ENCODE assay signal across 8 cellular contexts in the genomic region with DNA sequence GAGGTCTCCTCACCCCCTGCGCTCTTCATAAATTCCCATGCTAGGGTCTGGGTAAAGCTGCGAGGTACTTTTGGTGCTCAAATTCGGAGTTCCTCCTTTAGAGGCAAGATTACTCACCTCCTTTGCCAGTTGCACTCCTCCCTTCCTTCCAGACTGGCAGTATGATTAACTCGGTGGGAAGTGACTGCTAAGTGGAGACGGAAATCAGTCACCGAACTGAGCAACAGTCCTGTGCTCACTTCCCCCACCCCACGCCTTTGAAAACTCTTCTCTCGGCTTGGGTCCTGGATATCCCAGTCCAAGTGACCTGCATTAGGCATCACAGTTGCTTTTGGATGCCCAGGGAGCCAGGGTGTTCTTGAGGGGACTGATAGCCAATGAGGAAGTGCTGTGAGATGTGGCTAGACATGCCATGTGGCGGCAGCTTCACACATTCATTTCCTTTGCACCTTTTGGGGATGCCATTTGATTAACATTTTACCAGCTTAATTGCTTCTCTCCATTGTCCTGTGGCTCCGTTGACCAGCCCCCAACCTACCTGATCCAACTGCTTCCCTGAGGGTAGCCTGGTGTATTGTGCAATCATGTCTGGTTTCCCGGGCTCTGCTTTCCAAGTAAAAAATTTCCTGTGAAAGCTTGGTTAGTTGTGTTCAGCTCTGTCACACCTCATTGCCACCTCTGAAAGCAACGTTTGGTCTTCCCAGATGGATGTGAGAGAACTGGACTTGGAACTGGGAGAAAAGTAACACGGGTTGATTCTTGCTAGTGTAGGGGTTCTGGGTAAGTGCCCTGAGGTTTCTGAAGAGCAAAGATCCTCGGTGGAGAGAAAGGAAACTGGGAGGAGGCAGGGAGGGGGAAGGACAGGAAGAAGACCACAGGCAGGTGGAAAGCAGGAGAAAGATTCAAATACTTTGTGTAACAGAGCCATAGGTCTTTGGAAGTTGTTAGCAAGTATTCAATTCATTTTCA. TPM values are rescaled to one million over a fixed set of nuclear protein-coding genes. Genes with fewer than 3 reads are reported as not detected.
DNase-seq lines count a peak whose midpoint lies in the region; TF ChIP-seq lines count a peak whose summit lies in the region.

No MANE protein-coding gene starts in this region.

- H3K9me2 ChIP-seq in Loucy (replicated peaks; ENCODE audit: low read depth, low read length), result no peaks in the 10 kb centered on the region

- in situ Hi-C loops in HAP-1 (cut with MboI; ENCODE audit: low sequenced_read_pairs), result no loop called here

- peaks cover 35% of the 10 kb centered on the region for H4K20me1 ChIP-seq in Loucy (ENCODE audit: insufficient read depth, low read length, poor library complexity, severe bottlenecking)

- H3K4me2 ChIP-seq in Loucy (ENCODE audit: low read depth, low read length, poor library complexity, severe bottlenecking), result peak overlapping the region; percentile 96

- H3K4me3 ChIP-seq in GM12864 (ENCODE audit: low read depth, low read length) (peak overlapping the region; percentile 94), HAP-1 (peak overlapping the region; percentile 96), Loucy (ENCODE audit: low read length, poor library complexity, severe bottlenecking) (peak overlapping the region; percentile 85), spleen (peak overlapping the region; percentile 69 to 94 (median 87))

- TF ChIP-seq POLR2A in spleen (IDR thresholded peaks at IDR 0.05), result peak in 1 of 3 donors; percentile 47

- DNase-seq in GM12864 (ENCODE audit: low read depth) (peak; percentile 41), HAP-1 (ENCODE audit: low spot score in 2 of 2) (peak; percentile 40 to 49), iPS-NIHi11 (ENCODE audit: low spot score) (peak; percentile 37), spleen (peak; percentile 81), NCI-H1048 (lab: John Stamatoyannopoulos, UW) (no peak)
- DNase-seq in T-helper 2 cell treated with Interferon-gamma antibody and Interleukin-4, amounts not matched to agents 5 μg/mL and 100 μg/mL, for 36 hours (ENCODE audit: low spot score), result peak; percentile 62

- peak overlapping the region; percentile 100 for H3K4me3 Mint-ChIP-seq in T-helper 2 cell treated with Interferon-gamma antibody and Interleukin-4, amounts not matched to agents 5 μg/mL and 100 μg/mL, for 36 hours
- H3K4me3 Mint-ChIP-seq in brain, result peak overlapping the region; percentile 90 to 97 (median 96)

- peak overlapping the region; percentile 99 for H3K27ac Mint-ChIP-seq in T-helper 2 cell treated with Interferon-gamma antibody and Interleukin-4, amounts not matched to agents 5 μg/mL and 100 μg/mL, for 36 hours
- H3K27ac Mint-ChIP-seq in brain, result peak overlapping the region; percentile 91 to 97 (median 94)

- H3K36me3 ChIP-seq in HAP-1 (replicated peaks) (peaks cover 38% of the 10 kb centered on the region), Loucy (ENCODE audit: insufficient read depth, low read length) (peaks cover 23% of the 10 kb centered on the region; the same call in 1 of the 2 replicates), spleen (peaks cover 0 to 34% (median 30%) of the 10 kb centered on the region in 6 donors)

- peak overlapping the region; percentile 80 for H2AFZ ChIP-seq in Loucy (ENCODE audit: low read length)

- intact Hi-C loops in spleen (cut with DNase I; ENCODE audit: low total_unique reads), result loop anchor here (10.0 kb wide), 2 partner anchors 55 to 215 kb away; a partner anchor contains a TSS

- H3K9me3 Mint-ChIP-seq in T-helper 2 cell treated with Interferon-gamma antibody and Interleukin-4, amounts not matched to agents 5 μg/mL and 100 μg/mL, for 36 hours, result no peaks in the 10 kb centered on the region
- H3K9me3 Mint-ChIP-seq in brain, result no peaks in the 10 kb centered on the region

- H3K36me3 Mint-ChIP-seq in T-helper 2 cell treated with Interferon-gamma antibody and Interleukin-4, amounts not matched to agents 5 μg/mL and 100 μg/mL, for 36 hours (ENCODE audit: low read depth), result peaks cover 43% of the 10 kb centered on the region
- H3K36me3 Mint-ChIP-seq in brain, result peaks cover 14% of the 10 kb centered on the region

- H3K4me1 Mint-ChIP-seq in T-helper 2 cell treated with Interferon-gamma antibody and Interleukin-4, amounts not matched to agents 5 μg/mL and 100 μg/mL, for 36 hours (ENCODE audit: low read depth), result peaks cover 35% of the 10 kb centered on the region
- peaks cover 35% of the 10 kb centered on the region for H3K4me1 Mint-ChIP-seq in brain

- H3K9me3 ChIP-seq in HAP-1 (no peaks in the 10 kb centered on the region), Loucy (ENCODE audit: insufficient read depth, low read depth, low read length) (no peaks in the 10 kb centered on the region), spleen (no peaks in the 10 kb centered on the region)

- TF ChIP-seq CTCF in GM12864 (IDR thresholded peaks at IDR 0.05; ENCODE audit: low read depth, low read length, missing control alignments), result no peak
- TF ChIP-seq CTCF in Loucy (conservative IDR thresholded peaks at IDR 0.05; ENCODE audit: low read length), result no peak
- no peak for TF ChIP-seq CTCF in brain (conservative IDR thresholded peaks at IDR 0.05)
- TF ChIP-seq CTCF in spleen (IDR thresholded peaks at IDR 0.05 in 8 of 11, conservative IDR thresholded peaks at IDR 0.05 in 3 of 11), result no peak

- H3K9ac ChIP-seq in Loucy (ENCODE audit: low read depth, low read length, poor library complexity, severe bottlenecking), result peak overlapping the region; percentile 92

- WGBS in spleen, 5 donors, result 0 to 2% (median 1%) methylated on average over 14 of the region's 14 CpGs

- H3F3A ChIP-seq in Loucy (ENCODE audit: low read depth), result no peaks in the 10 kb centered on the region

- H3K4me1 ChIP-seq in HAP-1 (no peaks in the 10 kb centered on the region; the same call in none of the 2 replicates), Loucy (ENCODE audit: insufficient read depth, low read length, poor library complexity, severe bottlenecking) (peaks cover 35% of the 10 kb centered on the region), spleen (peaks cover 14 to 60% (median 41%) of the 10 kb centered on the region in 6 donors)

- H3K79me2 ChIP-seq in Loucy (ENCODE audit: insufficient read depth, low read length), result peaks cover 60% of the 10 kb centered on the region

- H3K27me3 Mint-ChIP-seq in T-helper 2 cell treated with Interferon-gamma antibody and Interleukin-4, amounts not matched to agents 5 μg/mL and 100 μg/mL, for 36 hours (ENCODE audit: low read depth), result peaks cover 5% of the 10 kb centered on the region
- H3K27me3 Mint-ChIP-seq in brain, result peaks cover 4% of the 10 kb centered on the region

- H3K27ac ChIP-seq in spleen, result peak overlapping the region; percentile 86 to 95 (median 91)

- H3K27me3 ChIP-seq in HAP-1 (ENCODE audit: low read depth) (no peaks in the 10 kb centered on the region; the same call in 1 of the 2 replicates), Loucy (ENCODE audit: insufficient read depth, low read length, poor library complexity, severe bottlenecking) (no peaks in the 10 kb centered on the region), spleen (replicated peaks in 1 of 7) (no peaks in the 10 kb centered on the region)

RNA-seq across cellular contexts. Expression of a gene that starts 1.0 kb away (rescaled TPM):
- polyA plus RNA-seq in brain (ENCODE audit: insufficient read depth, low read depth, low replicate concordance), result 48.6 TPM
- 10 to 100 TPM; 36.0 to 93.1 (median 65.5) TPM for total RNA-seq in spleen
- polyA plus RNA-seq in spleen, result 10 to 100 TPM; 44.8 to 64.3 (median 48.2) TPM

RNA-seq across cellular contexts. Expression of a gene that starts 8.9 kb away (rescaled TPM):
- polyA plus RNA-seq in brain (ENCODE audit: insufficient read depth, low read depth, low replicate concordance) (34.4 TPM), spleen (10 to 100 TPM; 37.1 to 79.6 (median 55.9) TPM)
- 10 to 100 TPM; 32.5 to 45.6 (median 38.4) TPM for total RNA-seq in spleen

RNA-seq across cellular contexts. Expression of a gene that starts 15.1 kb away (rescaled TPM):
- polyA plus RNA-seq in brain (ENCODE audit: insufficient read depth, low read depth, low replicate concordance), result 273 TPM
- total RNA-seq in spleen, result 100 to 1,000 TPM in 6 of 7 donors, 10 to 100 TPM in 1; 89.4 to 153 (median 104) TPM
- polyA plus RNA-seq in spleen, result 100 to 1,000 TPM; 139 to 151 (median 140) TPM

RNA-seq across cellular contexts. Expression of a gene that starts 15.6 kb away (rescaled TPM):
- 28.0 TPM for polyA plus RNA-seq in brain (ENCODE audit: insufficient read depth, low read depth, low replicate concordance)
- 100 to 1,000 TPM in 2 of 7 donors, 10 to 100 TPM in 5; 48.6 to 110 (median 72.6) TPM for total RNA-seq in spleen
- 100 to 1,000 TPM in 1 of 3 donors, 10 to 100 TPM in 2; 78.7 to 107 (median 87.1) TPM for polyA plus RNA-seq in spleen

RNA-seq across cellular contexts. Expression of a gene that starts 34.2 kb away (rescaled TPM):
- polyA plus RNA-seq in brain (ENCODE audit: insufficient read depth, low read depth, low replicate concordance) (not detected), spleen (under 1 TPM; 0.22 to 0.54 (median 0.32) TPM)
- total RNA-seq in spleen, result 1 to 10 TPM in 2 of 7 donors, under 1 TPM in 4, not detected in 1; 0.47 to 2.9 (median 0.86) TPM
